8 cellular contexts compared by ENCODE assay signal in genomic region chr19:39446365-39447084, GRCh38. TPM values are rescaled to one million over a fixed set of nuclear protein-coding genes. Genes with fewer than 3 reads are reported as not detected.
DNase-seq lines count a peak whose midpoint lies in the region; ATAC-seq, FAIRE-seq and TF ChIP-seq lines count a peak whose summit lies in the region.

No MANE protein-coding gene starts in this region.

- H3K9me3 ChIP-seq in hepatocyte (ENCODE audit: low read depth) (no peaks in the 10 kb centered on the region), smooth muscle cell (replicated peaks; ENCODE audit: low read depth) (no peaks in the 10 kb centered on the region)

- H3K4me1 Mint-ChIP-seq in activated CD4-positive, alpha-beta memory T cell treated with anti-CD3 and anti-CD28 coated beads for 36 hours (ENCODE audit: low read depth) = peaks cover 51% of the 10 kb centered on the region

- H3K4me2 ChIP-seq in hepatocyte (peak overlapping the region; percentile 85), smooth muscle cell (peak overlapping the region; percentile 97)

- POLR2A ChIA-PET in activated CD4-positive, alpha-beta memory T cell treated with anti-CD3 and anti-CD28 coated beads for 36 hours (lab: Charles Lee) = interaction anchor here (0.7 to 6.1 kb wide), 7 partner anchors 11 to 93 kb away, joined by 3 to 117 read pairs (median 3); partner anchors contain the start of genes DLL3 and RPS16

- peaks cover 9% of the 10 kb centered on the region for H3F3A ChIP-seq in smooth muscle cell (ENCODE audit: low read depth)

- H2AFZ ChIP-seq in hepatocyte (no peak overlapping the region), smooth muscle cell (ENCODE audit: low read depth) (no peak overlapping the region)

- peak overlapping the region; percentile 97 for H3K9ac ChIP-seq in smooth muscle cell (ENCODE audit: low read depth)

- peak overlapping the region; percentile 99 for H3K4me3 ChIP-seq in HFF-Myc (replicated peaks; ENCODE audit: low read depth, low read length)
- H3K4me3 ChIP-seq in hepatocyte = peak overlapping the region; percentile 47
- H3K4me3 ChIP-seq in smooth muscle cell = peak overlapping the region; percentile 84

- no peaks in the 10 kb centered on the region for H3K9me2 ChIP-seq in hepatocyte (replicated peaks; ENCODE audit: insufficient read depth)

- 86% methylated on average over 16 of the region's 16 CpGs for WGBS in hepatocyte (ENCODE audit: low lambda C conversion rate, missing lambda C conversion rate)
- WGBS in smooth muscle cell (ENCODE audit: low lambda C conversion rate) = 91% methylated on average over 16 of the region's 16 CpGs

- peaks cover 19% of the 10 kb centered on the region for H3K4me1 ChIP-seq in hepatocyte (ENCODE audit: insufficient read depth)
- H3K4me1 ChIP-seq in smooth muscle cell (ENCODE audit: low read depth) = peaks cover 11% of the 10 kb centered on the region

- peaks cover 42% of the 10 kb centered on the region for H3K36me3 Mint-ChIP-seq in activated CD4-positive, alpha-beta memory T cell treated with anti-CD3 and anti-CD28 coated beads for 36 hours

- no peak for FAIRE-seq in D721Med (lab: Jason Lieb, UNC)

- H3K4me3 Mint-ChIP-seq in activated CD4-positive, alpha-beta memory T cell treated with anti-CD3 and anti-CD28 coated beads for 36 hours = peak overlapping the region; percentile 98

- H3K27ac Mint-ChIP-seq in activated CD4-positive, alpha-beta memory T cell treated with anti-CD3 and anti-CD28 coated beads for 36 hours = peak overlapping the region; percentile 99

- CTCF ChIA-PET in activated CD4-positive, alpha-beta memory T cell treated with anti-CD3 and anti-CD28 coated beads for 36 hours (lab: Charles Lee) = interaction anchor here (0.6 to 2.2 kb wide), 6 partner anchors 11 to 333 kb away, joined by 3 to 8 read pairs (median 5); partner anchors contain the start of genes EID2, PLEKHG2 and RPS16

- H3K27me3 Mint-ChIP-seq in activated CD4-positive, alpha-beta memory T cell treated with anti-CD3 and anti-CD28 coated beads for 36 hours = no peaks in the 10 kb centered on the region

- H4K20me1 ChIP-seq in hepatocyte (ENCODE audit: insufficient read depth, poor library complexity, severe bottlenecking) = peaks cover 45% of the 10 kb centered on the region
- H4K20me1 ChIP-seq in smooth muscle cell (ENCODE audit: low read depth) = peaks cover 56% of the 10 kb centered on the region

- intact Hi-C loops in activated CD4-positive, alpha-beta memory T cell treated with anti-CD3 and anti-CD28 coated beads for 36 hours (cut with micrococcal nuclease) = loop anchor here (1.0 kb wide), 1 partner anchor 137 kb away; no protein-coding TSS in a partner anchor

- H3K27me3 ChIP-seq in hepatocyte (no peaks in the 10 kb centered on the region), smooth muscle cell (ENCODE audit: low read depth) (no peaks in the 10 kb centered on the region)

- H3K79me2 ChIP-seq in hepatocyte (peaks cover 68% of the 10 kb centered on the region), smooth muscle cell (ENCODE audit: low read depth) (peaks cover 68% of the 10 kb centered on the region)

- no peaks in the 10 kb centered on the region for H3K9me3 Mint-ChIP-seq in activated CD4-positive, alpha-beta memory T cell treated with anti-CD3 and anti-CD28 coated beads for 36 hours

- no peak for TF ChIP-seq CTCF in HFF-Myc (IDR thresholded peaks at IDR 0.05; ENCODE audit: low read depth, low read length, missing control alignments)
- no peak for TF ChIP-seq CTCF in hepatocyte (IDR thresholded peaks at IDR 0.05; ENCODE audit: poor library complexity)
- TF ChIP-seq CTCF in smooth muscle cell (IDR thresholded peaks at IDR 0.05; ENCODE audit: borderline replicate concordance, insufficient read depth, poor library complexity, severe bottlenecking) = no peak
- no peak for TF ChIP-seq CTCF in D721Med (IDR thresholded peaks at IDR 0.05; ENCODE audit: insufficient read depth, missing control alignments)

- H3K27ac ChIP-seq in hepatocyte (peak overlapping the region; percentile 95), smooth muscle cell (ENCODE audit: low read depth) (peak overlapping the region; percentile 88)

- no peak for DNase-seq in HFF-Myc (ENCODE audit: extremely low read depth, low read depth)
- DNase-seq in activated CD4-positive, alpha-beta memory T cell treated with anti-CD3 and anti-CD28 coated beads for 36 hours = no peak
- no peak for DNase-seq in hepatocyte (ENCODE audit: low spot score)
- no peak for DNase-seq in smooth muscle cell (lab: John Stamatoyannopoulos, UW; ENCODE audit: unreplicated experiment)
- no peak for DNase-seq in D721Med (ENCODE audit: insufficient read length, low spot score)
- no peak for DNase-seq in OCI-M1 (lab: John Stamatoyannopoulos, UW)
- DNase-seq in glomerular visceral epithelial cell (ENCODE audit: extremely low spot score) = no peak

- no peak for ATAC-seq in HG03045 (IDR thresholded peaks at IDR 0.05; ENCODE audit: unreplicated experiment)

- H3K36me3 ChIP-seq in hepatocyte (replicated peaks; ENCODE audit: insufficient read depth, low read depth) (no peaks in the 10 kb centered on the region), smooth muscle cell (ENCODE audit: low read depth) (no peaks in the 10 kb centered on the region)

RNA-seq across cellular contexts. Expression of gene SUPT5H, which starts 1.1 kb away (rescaled TPM):
- total RNA-seq in activated CD4-positive, alpha-beta memory T cell treated with anti-CD3 and anti-CD28 coated beads for 36 hours = 100 to 1,000 TPM; 180 to 183 TPM
- total RNA-seq in hepatocyte (63.7 and 71.6 TPM in 2 replicates), smooth muscle cell (41.0 and 44.9 TPM in 2 replicates)
- polyA plus RNA-seq in hepatocyte (184 and 213 TPM in 2 replicates), smooth muscle cell (134 and 139 TPM in 2 replicates)

RNA-seq across cellular contexts. Expression of gene RPS16, which starts 10.8 kb away (rescaled TPM):
- total RNA-seq in activated CD4-positive, alpha-beta memory T cell treated with anti-CD3 and anti-CD28 coated beads for 36 hours = 1,000 to 10,000 TPM; 3,682 to 3,746 TPM
- total RNA-seq in hepatocyte (63.8 and 115 TPM in 2 replicates), smooth muscle cell (82.2 and 97.1 TPM in 2 replicates)
- polyA plus RNA-seq in hepatocyte (409 and 411 TPM in 2 replicates), smooth muscle cell (539 and 567 TPM in 2 replicates)

RNA-seq across cellular contexts. Expression of gene PLEKHG2, which starts 34.1 kb away (rescaled TPM):
- 10 to 100 TPM; 74.9 to 80.6 TPM for total RNA-seq in activated CD4-positive, alpha-beta memory T cell treated with anti-CD3 and anti-CD28 coated beads for 36 hours
- total RNA-seq in hepatocyte = 17.7 and 25.3 TPM in 2 replicates
- polyA plus RNA-seq in hepatocyte = 34.0 and 44.0 TPM in 2 replicates
- total RNA-seq in smooth muscle cell = 16.3 and 42.2 TPM in 2 replicates
- 33.0 and 51.9 TPM in 2 replicates for polyA plus RNA-seq in smooth muscle cell

RNA-seq across cellular contexts. Expression of gene TIMM50, which starts 34.1 kb away (rescaled TPM):
- 10 to 100 TPM; 83.1 to 86.7 TPM for total RNA-seq in activated CD4-positive, alpha-beta memory T cell treated with anti-CD3 and anti-CD28 coated beads for 36 hours
- total RNA-seq in hepatocyte = 53.1 and 57.2 TPM in 2 replicates
- 56.4 and 61.7 TPM in 2 replicates for polyA plus RNA-seq in hepatocyte
- total RNA-seq in smooth muscle cell = 58.4 and 66.1 TPM in 2 replicates
- 107 and 108 TPM in 2 replicates for polyA plus RNA-seq in smooth muscle cell

RNA-seq across cellular contexts. Expression of gene ZFP36, which starts 39.9 kb away (rescaled TPM):
- total RNA-seq in activated CD4-positive, alpha-beta memory T cell treated with anti-CD3 and anti-CD28 coated beads for 36 hours = 100 to 1,000 TPM; 104 to 118 TPM
- 72.9 and 95.8 TPM in 2 replicates for total RNA-seq in hepatocyte
- polyA plus RNA-seq in hepatocyte = 1,034 and 1,087 TPM in 2 replicates
- 31.5 and 44.7 TPM in 2 replicates for total RNA-seq in smooth muscle cell
- polyA plus RNA-seq in smooth muscle cell = 281 and 303 TPM in 2 replicates

Comparison
In these comparisons a context has a peak if more than half of its experiments do, and no peak if none do; other contexts are left out.
1. H3K4me3 ChIP-seq: peak in every context shown above with its lines; median percentile 99 in HFF-Myc; 84 in smooth muscle cell; 47 in hepatocyte.
2. RNA of gene RPS16, which starts 10.8 kb away (total RNA-seq): 3,682 to 3,746 TPM in activated CD4-positive, alpha-beta memory T cell treated with anti-CD3 and anti-CD28 coated beads for 36 hours; 82.2 to 97.1 TPM in smooth muscle cell and 63.8 to 115 TPM in hepatocyte; every median in the first group is over 10 times any median in the second.